ENCODE assay signal across 1 cellular context in genomic region chr19:1507763-1508506, GRCh38.
TF ChIP-seq lines count a peak whose summit lies in the region.

No MANE protein-coding gene starts in this region.

TF ChIP-seq in K562, 482 proteins besides CTCF, POLR2A, EP300 and RAD21 (continued from another document and continues in another):
- no peak for TF ChIP-seq HES1 (IDR thresholded peaks at IDR 0.05; ENCODE audit: low read depth)
- TF ChIP-seq ZNF77 (CRISPR knock-in tag; IDR thresholded peaks at IDR 0.05): no peak
- TF ChIP-seq AFF1 (IDR thresholded peaks at IDR 0.05; ENCODE audit: low read depth in 1 of 2, partially characterized antibody in 2 of 2): no peak
- TF ChIP-seq GTF2F1 (IDR thresholded peaks at IDR 0.05; ENCODE audit: low read depth, low read length): 0 out of 2 replicates have a peak, but pooled peaks have one; percentile 43
- TF ChIP-seq PHTF2 (CRISPR knock-in tag; IDR thresholded peaks at IDR 0.05): no peak
- TF ChIP-seq NR1H2 (CRISPR knock-in tag; IDR thresholded peaks at IDR 0.05): no peak
- no peak for TF ChIP-seq ZNF354B (CRISPR knock-in tag; IDR thresholded peaks at IDR 0.05)
- TF ChIP-seq ZNF398 (CRISPR knock-in tag; IDR thresholded peaks at IDR 0.05): no peak
- no peak for TF ChIP-seq PHB2 (IDR thresholded peaks at IDR 0.05; ENCODE audit: low read depth)
- TF ChIP-seq NFIC (IDR thresholded peaks at IDR 0.05): 0 out of 2 replicates have a peak, but pooled peaks have one; percentile 27
- no peak for TF ChIP-seq RNF219 (CRISPR knock-in tag; IDR thresholded peaks at IDR 0.05)
- no peak for TF ChIP-seq MITF (IDR thresholded peaks at IDR 0.05)
- no peak for TF ChIP-seq SMARCC2 (IDR thresholded peaks at IDR 0.05; ENCODE audit: low read depth)
- no peak for TF ChIP-seq CREBBP (IDR thresholded peaks at IDR 0.05; ENCODE audit: low read depth, low read length)
- no peak for TF ChIP-seq POLR2H (tag; IDR thresholded peaks at IDR 0.05; ENCODE audit: low read depth)
- no peak for TF ChIP-seq E4F1 (CRISPR knock-in tag; IDR thresholded peaks at IDR 0.05; ENCODE audit: borderline replicate concordance)
- TF ChIP-seq ZNF695 (CRISPR knock-in tag; IDR thresholded peaks at IDR 0.05): no peak
- TF ChIP-seq CAMTA2 (CRISPR knock-in tag; conservative IDR thresholded peaks at IDR 0.05): no peak
- no peak for TF ChIP-seq THAP12 (CRISPR knock-in tag; IDR thresholded peaks at IDR 0.05)
- no peak for TF ChIP-seq ZNF23 (CRISPR knock-in tag; IDR thresholded peaks at IDR 0.05)
- TF ChIP-seq SUPT5H (IDR thresholded peaks at IDR 0.05): peak; percentile 71
- no peak for TF ChIP-seq SIRT6 (IDR thresholded peaks at IDR 0.05; ENCODE audit: low read depth, low read length)
- no peak for TF ChIP-seq THRA (IDR thresholded peaks at IDR 0.05)
- no peak for TF ChIP-seq SPI1 (IDR thresholded peaks at IDR 0.05; ENCODE audit: borderline replicate concordance, low read depth, low read length)
- no peak for TF ChIP-seq POU5F1 (IDR thresholded peaks at IDR 0.05; ENCODE audit: borderline replicate concordance, low read depth, low read length, partially characterized antibody)
- no peak for TF ChIP-seq SMAD4 (CRISPR knock-in tag; conservative IDR thresholded peaks at IDR 0.05)
- TF ChIP-seq SMAD3 (CRISPR knock-in tag; conservative IDR thresholded peaks at IDR 0.05): no peak
- TF ChIP-seq PATZ1 (CRISPR knock-in tag; IDR thresholded peaks at IDR 0.05; ENCODE audit: borderline replicate concordance): no peak
- no peak for TF ChIP-seq MED1 (CRISPR knock-in tag; IDR thresholded peaks at IDR 0.05; ENCODE audit: borderline replicate concordance)
- no peak for TF ChIP-seq ZKSCAN8 (CRISPR knock-in tag; IDR thresholded peaks at IDR 0.05)
- no peak for TF ChIP-seq REST (CRISPR knock-in tag; IDR thresholded peaks at IDR 0.05; ENCODE audit: low read depth)
- peak; percentile 85 for TF ChIP-seq ATF7 (IDR thresholded peaks at IDR 0.05)
- no peak for TF ChIP-seq ZNF165 (CRISPR knock-in tag; IDR thresholded peaks at IDR 0.05; ENCODE audit: borderline replicate concordance)
- 0 out of 4 replicates have a peak, but pooled peaks of 1 of the 2 experiments have one; percentile 46 for TF ChIP-seq SRF (CRISPR knock-in tag; IDR thresholded peaks at IDR 0.05)
